In genomic region chr9:27379311-27380236, GRCh38 we compare ENCODE assay signal across 9 cellular contexts.
DNase-seq lines count a peak whose midpoint lies in the region; ATAC-seq lines count a peak whose summit lies in the region.
"Had no signal": no experiment of that assay in that cellular context is flagged by ENCODE, and none has a peak within 500 bp of the region (broad histone marks: within the 10 kb centered on the region; RNA-seq: fewer than 3 reads in every experiment).

No MANE protein-coding gene starts in this region.

- H3K27me3 Mint-ChIP-seq in activated CD4-positive, alpha-beta T cell treated with anti-CD3 and anti-CD28 coated beads, Interleukin-2, amount 10 ng/mL, durations not matched to agents 7 days and 5 days = peaks cover 21% of the 10 kb centered on the region
- H3K27me3 Mint-ChIP-seq in activated naive CD8-positive, alpha-beta T cell treated with anti-CD3 and anti-CD28 coated beads for 36 hours = peaks cover 8% of the 10 kb centered on the region

- DNase-seq in activated CD4-positive, alpha-beta T cell treated with anti-CD3 and anti-CD28 coated beads, Interleukin-2, amount 10 ng/mL, durations not matched to agents 7 days and 5 days = peak; percentile 72
- DNase-seq in activated CD4-positive, alpha-beta T cell treated with anti-CD3 and anti-CD28 coated beads for 4 hours = no peak
- peak; percentile 22 for DNase-seq in activated naive CD8-positive, alpha-beta T cell treated with anti-CD3 and anti-CD28 coated beads for 36 hours
- no peak for DNase-seq in stimulated activated naive CD8-positive, alpha-beta T cell treated with anti-CD3 and anti-CD28 coated beads, Interleukin-15, Interleukin-2, amounts not matched to agents 100 U/mL and 50 U/mL, for 24 hours
- DNase-seq in mesenchymal stem cell = no peak
- DNase-seq in SIG-M5 treated with dmso at 0.1 percent for 504 hours (lab: John Stamatoyannopoulos, UW; ENCODE audit: unreplicated experiment) = no peak
- no peak for DNase-seq in mesenteric fat pad (ENCODE audit: low spot score)
- DNase-seq: NK-92 treated with Interleukin-12 subunit alpha and Interleukin-12 subunit beta, amount 100 ng/mL, for 24 hours had no signal

- H3K27me3 ChIP-seq in mesenchymal stem cell (ENCODE audit: control insufficient read depth in 1 of 2, insufficient read depth in 1 of 2, low read length in 2 of 2) = peaks cover 53 to 70% of the 10 kb centered on the region in 2 experiments

- H3K36me3 Mint-ChIP-seq in activated CD4-positive, alpha-beta T cell treated with anti-CD3 and anti-CD28 coated beads, Interleukin-2, amount 10 ng/mL, durations not matched to agents 7 days and 5 days (ENCODE audit: low read depth) = no peaks in the 10 kb centered on the region
- no peaks in the 10 kb centered on the region for H3K36me3 Mint-ChIP-seq in activated naive CD8-positive, alpha-beta T cell treated with anti-CD3 and anti-CD28 coated beads for 36 hours

- H4K8ac ChIP-seq in mesenchymal stem cell (ENCODE audit: low read length) = no peak overlapping the region

- no peak overlapping the region for H2AFZ ChIP-seq in mesenchymal stem cell (ENCODE audit: low read depth, low read length)

- no peak overlapping the region for H3K18ac ChIP-seq in mesenchymal stem cell (ENCODE audit: low read depth in 1 of 2, low read length in 2 of 2)

- no peaks in the 10 kb centered on the region for H3K36me3 ChIP-seq in mesenchymal stem cell (ENCODE audit: control insufficient read depth in 1 of 2, insufficient read depth in 2 of 2, low read depth in 1 of 2, low read length in 2 of 2)

- no peak overlapping the region for H2BK15ac ChIP-seq in mesenchymal stem cell (ENCODE audit: low read depth, poor library complexity, severe bottlenecking)

- H2AK5ac ChIP-seq in mesenchymal stem cell (ENCODE audit: low read length, severe bottlenecking) = no peak overlapping the region

- no peak overlapping the region for H3K9ac ChIP-seq in mesenchymal stem cell (ENCODE audit: low read length)

- H3K4me1 ChIP-seq in mesenchymal stem cell (ENCODE audit: control insufficient read depth, insufficient read depth, low read depth, low read length) = peaks cover 3% of the 10 kb centered on the region

- no peak overlapping the region for H3K23ac ChIP-seq in mesenchymal stem cell (ENCODE audit: low read length in 2 of 2)

- H3K9me3 ChIP-seq in mesenchymal stem cell (ENCODE audit: control insufficient read depth, low read length) = no peaks in the 10 kb centered on the region

- H3K27ac ChIP-seq in mesenchymal stem cell (ENCODE audit: low read length, poor library complexity, severe bottlenecking) = no peak overlapping the region

- CTCF ChIA-PET in activated CD4-positive, alpha-beta T cell treated with anti-CD3 and anti-CD28 coated beads, Interleukin-2, amount 10 ng/mL, durations not matched to agents 7 days and 5 days (lab: Charles Lee) = interaction anchor here (0.7 to 1.8 kb wide), 3 partner anchors 12 to 193 kb away, joined by 3 to 6 read pairs (median 3); no protein-coding TSS in a partner anchor

- H3K4ac ChIP-seq in mesenchymal stem cell (ENCODE audit: low read depth in 1 of 2, low read length in 2 of 2) = no peak overlapping the region

- POLR2A ChIA-PET in activated CD4-positive, alpha-beta T cell treated with anti-CD3 and anti-CD28 coated beads, Interleukin-2, amount 10 ng/mL, durations not matched to agents 7 days and 5 days (lab: Charles Lee) = no interaction called here

- no peak overlapping the region for H2BK12ac ChIP-seq in mesenchymal stem cell (ENCODE audit: low read length in 2 of 2)

- H3K4me1 Mint-ChIP-seq in activated CD4-positive, alpha-beta T cell treated with anti-CD3 and anti-CD28 coated beads, Interleukin-2, amount 10 ng/mL, durations not matched to agents 7 days and 5 days = peaks cover 29% of the 10 kb centered on the region
- H3K4me1 Mint-ChIP-seq in activated naive CD8-positive, alpha-beta T cell treated with anti-CD3 and anti-CD28 coated beads for 36 hours = peaks cover 12% of the 10 kb centered on the region

- H4K91ac ChIP-seq in mesenchymal stem cell (ENCODE audit: low read length) = no peak overlapping the region

- no peaks in the 10 kb centered on the region for H3K79me1 ChIP-seq in mesenchymal stem cell (replicated peaks; ENCODE audit: low read length, poor library complexity, severe bottlenecking)

- no peak overlapping the region for H3K4me3 ChIP-seq in mesenchymal stem cell (ENCODE audit: insufficient read depth in 1 of 2, low read depth in 1 of 2, low read length in 2 of 2)

- no peak overlapping the region for H2BK120ac ChIP-seq in mesenchymal stem cell (ENCODE audit: low read depth, low read length)

- no peak overlapping the region for H3K14ac ChIP-seq in mesenchymal stem cell (ENCODE audit: low read length in 2 of 2)

- no peak overlapping the region for H3K4me2 ChIP-seq in mesenchymal stem cell (ENCODE audit: low read length, poor library complexity, severe bottlenecking)

- H3K4me3 Mint-ChIP-seq in activated CD4-positive, alpha-beta T cell treated with anti-CD3 and anti-CD28 coated beads, Interleukin-2, amount 10 ng/mL, durations not matched to agents 7 days and 5 days = peak overlapping the region; percentile 26
- no peak overlapping the region for H3K4me3 Mint-ChIP-seq in activated naive CD8-positive, alpha-beta T cell treated with anti-CD3 and anti-CD28 coated beads for 36 hours

- H3K27ac Mint-ChIP-seq in activated CD4-positive, alpha-beta T cell treated with anti-CD3 and anti-CD28 coated beads, Interleukin-2, amount 10 ng/mL, durations not matched to agents 7 days and 5 days = peak overlapping the region; percentile 76
- peak overlapping the region; percentile 40 for H3K27ac Mint-ChIP-seq in activated naive CD8-positive, alpha-beta T cell treated with anti-CD3 and anti-CD28 coated beads for 36 hours

- H3K9me3 Mint-ChIP-seq in activated CD4-positive, alpha-beta T cell treated with anti-CD3 and anti-CD28 coated beads, Interleukin-2, amount 10 ng/mL, durations not matched to agents 7 days and 5 days = no peaks in the 10 kb centered on the region
- no peaks in the 10 kb centered on the region for H3K9me3 Mint-ChIP-seq in activated naive CD8-positive, alpha-beta T cell treated with anti-CD3 and anti-CD28 coated beads for 36 hours

- no peak overlapping the region for H2BK5ac ChIP-seq in mesenchymal stem cell (ENCODE audit: low read depth, low read length, poor library complexity, severe bottlenecking)

- WGBS in mesenchymal stem cell = 80% methylated on average over 8 of the region's 8 CpGs

- ATAC-seq in HG02885 (IDR thresholded peaks at IDR 0.05; ENCODE audit: poor library complexity, unreplicated experiment) = peak; percentile 31
- peak; percentile 67 for ATAC-seq in stimulated activated naive CD8-positive, alpha-beta T cell treated with anti-CD3 and anti-CD28 coated beads, Interleukin-15, Interleukin-2, amounts not matched to agents 100 U/mL and 50 U/mL, for 24 hours

Comparison
In these comparisons a context has a peak if more than half of its experiments do, and no peak if none do; other contexts are left out.
1. DNase-seq: peak in activated CD4-positive, alpha-beta T cell treated with anti-CD3 and anti-CD28 coated beads, Interleukin-2, amount 10 ng/mL, durations not matched to agents 7 days and 5 days (single experiment) and activated naive CD8-positive, alpha-beta T cell treated with anti-CD3 and anti-CD28 coated beads for 36 hours (single experiment); none in activated CD4-positive, alpha-beta T cell treated with anti-CD3 and anti-CD28 coated beads for 4 hours (0 of 2), stimulated activated naive CD8-positive, alpha-beta T cell treated with anti-CD3 and anti-CD28 coated beads, Interleukin-15, Interleukin-2, amounts not matched to agents 100 U/mL and 50 U/mL, for 24 hours (single experiment), mesenchymal stem cell (single experiment), SIG-M5 treated with dmso at 0.1 percent for 504 hours (single experiment) and mesenteric fat pad (single experiment).